In the genomic region with DNA sequence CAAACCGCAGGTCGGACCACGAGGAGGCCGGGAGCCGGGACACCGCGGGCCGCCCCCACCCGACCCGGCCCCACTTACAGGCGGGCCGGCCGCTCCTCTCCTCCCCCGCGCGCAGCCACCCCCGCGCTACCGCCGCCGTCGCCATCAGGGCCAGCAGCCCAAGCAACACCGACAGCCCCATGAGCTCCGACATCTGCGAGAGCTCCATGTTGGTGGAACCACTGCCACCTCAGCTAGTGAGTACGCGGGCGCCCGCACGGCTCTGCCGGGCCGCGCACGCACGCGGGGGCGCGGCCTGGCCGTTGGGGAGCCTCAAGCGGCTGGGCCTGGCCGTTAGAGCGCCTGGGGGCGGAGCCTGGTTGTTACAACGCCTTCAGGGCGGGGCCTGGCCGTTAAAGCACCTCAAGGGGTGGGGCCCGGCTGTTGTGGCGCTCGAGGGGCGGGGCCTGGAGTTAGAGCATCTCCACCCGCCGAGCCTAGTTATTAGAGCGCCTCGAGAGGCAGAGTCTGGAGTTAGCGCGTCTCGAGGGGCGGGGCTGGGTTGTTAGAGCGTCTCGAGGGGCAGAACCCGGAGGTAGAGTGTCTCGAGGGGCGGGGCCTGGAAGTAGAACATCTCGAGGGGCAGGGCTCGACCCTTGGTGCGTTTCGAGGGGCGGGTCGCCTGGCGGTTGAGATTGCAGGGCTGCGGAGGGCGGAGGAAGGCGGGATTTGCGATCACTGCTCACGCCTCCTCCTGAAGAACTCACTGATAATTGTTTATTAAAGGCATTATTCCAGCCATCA, we compare ENCODE assay signal across 8 cellular contexts. TPM values are rescaled to one million over a fixed set of nuclear protein-coding genes. Genes with fewer than 3 reads are reported as not detected.
DNase-seq lines count a peak whose midpoint lies in the region; ATAC-seq and TF ChIP-seq lines count a peak whose summit lies in the region.

TSS of gene TBL2 (minus strand) at position 238 of the 783 bp plus-strand sequence. CDS start at position 208, 30 bp downstream.

- peaks cover 6% of the 10 kb centered on the region for H3K9me3 Mint-ChIP-seq in type B pancreatic cell

- H3K27me3 Mint-ChIP-seq in type B pancreatic cell: no peaks in the 10 kb centered on the region

- H3K9ac ChIP-seq in adipocyte (ENCODE audit: low read length): peak within 1 kb of the TSS; percentile 93

- H3K36me3 ChIP-seq in adipocyte (ENCODE audit: control insufficient read depth, insufficient read depth, low read length, severe bottlenecking): peaks cover 19% of the 10 kb centered on the region

- H3K4me1 ChIP-seq in adipocyte (ENCODE audit: control insufficient read depth, insufficient read depth, low read length): peaks cover 22% of the 10 kb centered on the region

- peak; percentile 22; the same call in 1 of the 2 replicates for TF ChIP-seq CTCF in GM12875 (IDR thresholded peaks at IDR 0.05; ENCODE audit: borderline replicate concordance, insufficient read depth, low read depth, low read length)
- TF ChIP-seq CTCF in type B pancreatic cell (conservative IDR thresholded peaks at IDR 0.05): peak; percentile 26

- H3K9me3 ChIP-seq in adipocyte (ENCODE audit: control insufficient read depth, low read length): no peaks in the 10 kb centered on the region

- no peaks in the 10 kb centered on the region for H3K27me3 ChIP-seq in adipocyte (replicated peaks; ENCODE audit: control insufficient read depth, insufficient read depth, low read length)

- ATAC-seq in HG02798 (IDR thresholded peaks at IDR 0.05; ENCODE audit: poor library complexity, unreplicated experiment): peak; percentile 94

- peak within 1 kb of the TSS; percentile 93 for H3K4me3 Mint-ChIP-seq in type B pancreatic cell

- H3K36me3 Mint-ChIP-seq in type B pancreatic cell: peaks cover 7% of the 10 kb centered on the region

- intact Hi-C loops in cardiac septum (cut with DNase I): loop anchor here (1.0 to 2.0 kb wide), 2 partner anchors 21 to 56 kb away; partner anchors contain the start of genes BAZ1B and BCL7B

- peak; percentile 99 for DNase-seq in NCI-H1436 (lab: John Stamatoyannopoulos, UW)
- peak; percentile 98 for DNase-seq in T follicular helper cell (ENCODE audit: low read depth)
- peak; percentile 100 for DNase-seq in adipocyte (ENCODE audit: low read depth)
- DNase-seq in cardiac septum (ENCODE audit: low spot score): peak; percentile 100
- peak; percentile 98 for DNase-seq in pons (ENCODE audit: low spot score)
- peak; percentile 99 for DNase-seq in type B pancreatic cell (ENCODE audit: extremely low spot score, unreplicated experiment)

- peak within 1 kb of the TSS; percentile 91 for H3K4me3 ChIP-seq in GM12875 (ENCODE audit: low read depth, low read length)
- H3K4me3 ChIP-seq in adipocyte (ENCODE audit: low read length): peak within 1 kb of the TSS; percentile 88

- H3K4me1 Mint-ChIP-seq in type B pancreatic cell (ENCODE audit: unreplicated experiment): peaks cover 13% of the 10 kb centered on the region

- H3K27ac Mint-ChIP-seq in type B pancreatic cell: peak within 1 kb of the TSS; percentile 93

RNA-seq across cellular contexts. Expression of gene TBL2, which starts in this region (rescaled TPM):
- 13.6 TPM for total RNA-seq in cardiac septum
- 45.9 and 55.8 TPM in 2 replicates for total RNA-seq in type B pancreatic cell (ENCODE audit: low replicate concordance)

Comparison
In these comparisons a context has a peak if more than half of its experiments do, and no peak if none do; other contexts are left out.
1. Peak in every context shown above with its lines: DNase-seq, ATAC-seq and H3K4me3 ChIP-seq.